Comparison of ENCODE assay signal across 1 cellular context in the genomic region with DNA sequence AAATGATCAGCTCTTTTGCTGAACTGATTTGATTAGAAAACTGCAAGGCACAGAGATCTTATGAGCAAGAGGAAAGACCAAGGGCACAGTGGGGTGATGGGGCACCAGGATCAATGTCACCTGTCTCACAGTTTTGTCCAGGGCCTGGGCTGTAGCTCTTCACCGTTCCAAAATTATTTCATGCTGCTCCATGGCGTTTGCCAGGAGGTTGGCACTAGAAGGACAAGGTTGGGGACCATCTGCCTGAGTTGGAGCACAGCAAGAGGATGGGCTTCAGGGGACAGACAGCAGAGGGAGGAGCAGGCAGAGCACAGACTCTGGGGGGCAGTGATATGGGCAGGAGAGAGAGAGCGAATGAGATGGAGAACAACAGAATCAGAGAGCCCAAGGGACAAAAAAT.
TF ChIP-seq lines count a peak whose summit lies in the region.

No MANE protein-coding gene starts in this region.

TF ChIP-seq in H1, 55 proteins besides CTCF, POLR2A, EP300 and RAD21:
- TF ChIP-seq SAP30 (IDR thresholded peaks at IDR 0.05; ENCODE audit: insufficient read depth, insufficient replicate concordance, low read length) = no peak
- no peak for TF ChIP-seq PHF8 (conservative IDR thresholded peaks at IDR 0.05; ENCODE audit: low read depth, low read length)
- TF ChIP-seq MAFK (IDR thresholded peaks at IDR 0.05; ENCODE audit: low read depth, low read length) = no peak
- no peak for TF ChIP-seq SIN3A (conservative IDR thresholded peaks at IDR 0.05 in 1 of 2, IDR thresholded peaks at IDR 0.05 in 1 of 2; ENCODE audit: low read depth in 1 of 2, low read length in 2 of 2)
- TF ChIP-seq ASH2L (IDR thresholded peaks at IDR 0.05; ENCODE audit: low read length) = no peak
- no peak for TF ChIP-seq RFX5 (IDR thresholded peaks at IDR 0.05; ENCODE audit: borderline replicate concordance, low read depth, low read length)
- TF ChIP-seq, protein P1, sequence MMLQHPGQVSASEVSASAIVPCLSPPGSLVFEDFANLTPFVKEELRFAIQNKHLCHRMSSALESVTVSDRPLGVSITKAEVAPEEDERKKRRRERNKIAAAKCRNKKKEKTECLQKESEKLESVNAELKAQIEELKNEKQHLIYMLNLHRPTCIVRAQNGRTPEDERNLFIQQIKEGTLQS (IDR thresholded peaks at IDR 0.05; ENCODE audit: insufficient read depth, low read depth, low read length) = no peak
- TF ChIP-seq POU5F1 (IDR thresholded peaks at IDR 0.05; ENCODE audit: low read depth, low read length) = no peak
- TF ChIP-seq, protein P2, sequence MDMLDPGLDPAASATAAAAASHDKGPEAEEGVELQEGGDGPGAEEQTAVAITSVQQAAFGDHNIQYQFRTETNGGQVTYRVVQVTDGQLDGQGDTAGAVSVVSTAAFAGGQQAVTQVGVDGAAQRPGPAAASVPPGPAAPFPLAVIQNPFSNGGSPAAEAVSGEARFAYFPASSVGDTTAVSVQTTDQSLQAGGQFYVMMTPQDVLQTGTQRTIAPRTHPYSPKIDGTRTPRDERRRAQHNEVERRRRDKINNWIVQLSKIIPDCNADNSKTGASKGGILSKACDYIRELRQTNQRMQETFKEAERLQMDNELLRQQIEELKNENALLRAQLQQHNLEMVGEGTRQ (IDR thresholded peaks at IDR 0.05; ENCODE audit: low read length) = no peak
- no peak for TF ChIP-seq TAF1 (IDR thresholded peaks at IDR 0.05; ENCODE audit: low read depth, low read length)
- no peak for TF ChIP-seq RNF2 (IDR thresholded peaks at IDR 0.05; ENCODE audit: borderline replicate concordance, low read depth, low read length, missing control alignments, poor library complexity, severe bottlenecking)
